Comparison of ENCODE assay signal across 8 cellular contexts in the genomic region with DNA sequence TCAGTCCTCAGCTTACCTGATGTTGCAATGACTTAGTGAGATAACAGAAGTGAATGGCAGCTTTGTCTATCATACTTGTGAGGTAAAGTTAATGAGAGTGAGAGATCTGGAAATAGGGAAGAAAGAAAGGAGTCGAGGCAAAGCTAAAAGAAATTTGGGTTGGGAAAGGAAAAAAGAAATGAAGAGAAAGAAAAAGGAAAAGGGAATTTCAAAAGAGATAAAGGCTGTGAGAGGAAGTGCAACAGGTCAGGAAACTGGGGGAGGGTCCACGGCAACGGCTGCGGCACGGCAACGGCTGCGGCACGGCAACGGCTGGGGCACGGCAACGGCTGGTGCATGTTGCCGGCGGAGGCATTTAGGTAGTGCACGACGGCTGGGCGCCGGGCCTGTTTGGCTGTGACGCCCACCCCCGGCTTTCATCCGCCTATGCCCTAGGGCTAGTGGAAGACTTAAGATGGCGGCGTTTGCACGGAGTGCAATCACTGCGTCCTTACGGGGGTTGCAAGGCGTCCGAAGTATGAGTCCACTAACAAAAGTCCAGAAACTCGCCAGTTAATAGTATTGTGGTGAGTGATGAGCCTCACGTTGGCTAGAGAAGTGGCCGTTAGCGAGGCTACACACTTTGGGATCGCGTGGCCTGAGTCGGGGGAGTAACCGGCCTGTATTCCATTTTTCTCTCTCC.
DNase-seq lines count a peak whose midpoint lies in the region; TF ChIP-seq lines count a peak whose summit lies in the region.

No MANE protein-coding gene starts in this region.

- H3K4me3 ChIP-seq in H7 (ENCODE audit: insufficient read depth, low read depth, low read length) (peak overlapping the region; percentile 92), Loucy (ENCODE audit: low read length, poor library complexity, severe bottlenecking) (peak overlapping the region; percentile 99), neural progenitor cell (peak overlapping the region; percentile 85)

- H3K9me3 Mint-ChIP-seq in neural progenitor cell, result peaks cover 8% of the 10 kb centered on the region

- H2AFZ ChIP-seq in Loucy (ENCODE audit: low read length) (peak overlapping the region; percentile 82), neural progenitor cell (replicated peaks) (peak overlapping the region; percentile 98)

- DNase-seq in H7 (peak; percentile 91), SHP77 (lab: John Stamatoyannopoulos, UW) (peak; percentile 51 to 56), activated gamma-delta T cell treated with Interleukin-2 at 50 U/mL for 16 hours (peak; percentile 88), foreskin melanocyte (peak; percentile 72), neural progenitor cell (ENCODE audit: low spot score) (peak; percentile 96), stromal cell of bone marrow (ENCODE audit: low read depth) (peak; percentile 71)

- H3K27ac Mint-ChIP-seq in neural progenitor cell, result peak overlapping the region; percentile 97

- peaks cover 6% of the 10 kb centered on the region for H4K20me1 ChIP-seq in Loucy (ENCODE audit: insufficient read depth, low read length, poor library complexity, severe bottlenecking)
- H4K20me1 ChIP-seq in neural progenitor cell (ENCODE audit: low read depth), result no peaks in the 10 kb centered on the region

- peaks cover 25% of the 10 kb centered on the region for H3K36me3 Mint-ChIP-seq in neural progenitor cell

- H3K79me2 ChIP-seq in Loucy (ENCODE audit: insufficient read depth, low read length) (peaks cover 45% of the 10 kb centered on the region), neural progenitor cell (ENCODE audit: low read depth) (peaks cover 54% of the 10 kb centered on the region)

- no peak for TF ChIP-seq CTCF in Loucy (conservative IDR thresholded peaks at IDR 0.05; ENCODE audit: low read length)
- no peak for TF ChIP-seq CTCF in neural progenitor cell (IDR thresholded peaks at IDR 0.05)

- no peaks in the 10 kb centered on the region for H3K4me1 ChIP-seq in ES-I3 (ENCODE audit: insufficient read depth, low read length)
- peaks cover 9% of the 10 kb centered on the region for H3K4me1 ChIP-seq in Loucy (ENCODE audit: insufficient read depth, low read length, poor library complexity, severe bottlenecking)
- peaks cover 5% of the 10 kb centered on the region for H3K4me1 ChIP-seq in neural progenitor cell

- H3K27me3 Mint-ChIP-seq in neural progenitor cell (ENCODE audit: insufficient read depth, low read depth), result no peaks in the 10 kb centered on the region

- H3K9ac ChIP-seq in ES-I3 (ENCODE audit: low read depth, low read length), result peak overlapping the region; percentile 93
- peak overlapping the region; percentile 88 for H3K9ac ChIP-seq in Loucy (ENCODE audit: low read depth, low read length, poor library complexity, severe bottlenecking)
- H3K9ac ChIP-seq in neural progenitor cell, result peak overlapping the region; percentile 100

- H3K9me3 ChIP-seq in ES-I3 (ENCODE audit: control insufficient read depth, insufficient read depth, low read length) (no peaks in the 10 kb centered on the region), Loucy (ENCODE audit: insufficient read depth, low read depth, low read length) (no peaks in the 10 kb centered on the region), neural progenitor cell (ENCODE audit: low read depth) (no peaks in the 10 kb centered on the region)

- H3F3A ChIP-seq in Loucy (ENCODE audit: low read depth), result no peaks in the 10 kb centered on the region
- no peaks in the 10 kb centered on the region for H3F3A ChIP-seq in neural progenitor cell (ENCODE audit: low read depth)

- H3K9me2 ChIP-seq in Loucy (replicated peaks; ENCODE audit: low read depth, low read length), result no peaks in the 10 kb centered on the region

- peaks cover 7% of the 10 kb centered on the region for H3K36me3 ChIP-seq in ES-I3 (ENCODE audit: insufficient read depth, low read length)
- H3K36me3 ChIP-seq in H7 (replicated peaks; ENCODE audit: control insufficient read depth, insufficient read depth, low read length), result peaks cover 6% of the 10 kb centered on the region
- H3K36me3 ChIP-seq in Loucy (ENCODE audit: insufficient read depth, low read length), result no peaks in the 10 kb centered on the region
- H3K36me3 ChIP-seq in neural progenitor cell, result peaks cover 9% of the 10 kb centered on the region

- H3K27ac ChIP-seq in neural progenitor cell, result peak overlapping the region; percentile 95

- peaks cover 4% of the 10 kb centered on the region for H3K4me1 Mint-ChIP-seq in neural progenitor cell

- H3K4me2 ChIP-seq in Loucy (ENCODE audit: low read depth, low read length, poor library complexity, severe bottlenecking) (peak overlapping the region; percentile 87), neural progenitor cell (peak overlapping the region; percentile 93)

- H3K27me3 ChIP-seq in H7 (ENCODE audit: control insufficient read depth, insufficient read depth, low read length) (no peaks in the 10 kb centered on the region), Loucy (ENCODE audit: insufficient read depth, low read length, poor library complexity, severe bottlenecking) (peaks cover 5% of the 10 kb centered on the region), neural progenitor cell (no peaks in the 10 kb centered on the region)

- peak overlapping the region; percentile 85 for H3K4me3 Mint-ChIP-seq in neural progenitor cell

Comparison
In these comparisons a context has a peak if more than half of its experiments do, and no peak if none do; other contexts are left out.
1. Peak in every context shown above with its lines: DNase-seq, H3K4me3 ChIP-seq and H3K27ac ChIP-seq.